In genomic region chr11:120645639-120646038, GRCh38 we compare ENCODE assay signal across 16 cellular contexts.
DNase-seq lines count a peak whose midpoint lies in the region; ATAC-seq and TF ChIP-seq lines count a peak whose summit lies in the region.
"Had no signal": no experiment of that assay in that cellular context is flagged by ENCODE, and none has a peak within 500 bp of the region (broad histone marks: within the 10 kb centered on the region; RNA-seq: fewer than 3 reads in every experiment).

No MANE protein-coding gene starts in this region.

- WGBS in spleen, 5 donors: 29 to 44% (median 32%) methylated on average over 12 of the region's 12 CpGs

- H3K4me3 ChIP-seq in spleen: peak overlapping the region in 1 of 8 donors; percentile 38
- H3K4me3 ChIP-seq: colonic mucosa, lower lobe of right lung had no signal

- H3K27me3 ChIP-seq in spleen (replicated peaks in 1 of 7): peaks cover 0 to 39% (median 0%) of the 10 kb centered on the region in 7 donors
- H3K27me3 ChIP-seq: colonic mucosa had no signal

- H3K36me3 ChIP-seq in spleen: no peaks in the 10 kb centered on the region
- H3K36me3 ChIP-seq: colonic mucosa, lower lobe of right lung had no signal

- intact Hi-C loops in spleen (cut with DNase I; ENCODE audit: low total_unique reads): no loop called here

- H3K9me3 ChIP-seq in spleen: no peaks in the 10 kb centered on the region
- H3K9me3 ChIP-seq: colonic mucosa, lower lobe of right lung had no signal

- DNase-seq in NCI-H1694 treated with DMSO at 0.1 percent for 48 hours (lab: John Stamatoyannopoulos, UW) (peak; percentile 4), NCI-H1694 (lab: John Stamatoyannopoulos, UW) (no peak), NCI-H524 treated with DMSO at 0.1 percent for 48 hours (lab: John Stamatoyannopoulos, UW) (peak; percentile 79), iPS DF 19.7 (ENCODE audit: low read depth, low spot score) (peak; percentile 88), spleen (peak; percentile 40), SKM-1 (lab: John Stamatoyannopoulos, UW; ENCODE audit: unreplicated experiment) (no peak), occipital lobe (lab: John Stamatoyannopoulos, UW) (no peak)
- DNase-seq: 8988T; activated naive CD4-positive, alpha-beta T cell treated with anti-CD3 and anti-CD28 coated beads, Interleukin-2, amount 50 U/mL, for 16 hours; colonic mucosa; DMS53; foreskin fibroblast; lower lobe of right lung; MM.1S; PC-3 had no signal

- no peak for TF ChIP-seq POLR2A in spleen (IDR thresholded peaks at IDR 0.05)

- H3K27ac ChIP-seq in spleen: no peak overlapping the region
- H3K27ac ChIP-seq: colonic mucosa, lower lobe of right lung had no signal

- ATAC-seq in HG02852 (IDR thresholded peaks at IDR 0.05; ENCODE audit: unreplicated experiment): no peak
- ATAC-seq: lower lobe of right lung, PC-3 had no signal

- no peak for TF ChIP-seq CTCF in spleen (IDR thresholded peaks at IDR 0.05 in 8 of 11, conservative IDR thresholded peaks at IDR 0.05 in 3 of 11)

- no peaks in the 10 kb centered on the region for H3K4me1 ChIP-seq in spleen
- H3K4me1 ChIP-seq: colonic mucosa, lower lobe of right lung had no signal

Comparison
In these comparisons a context has a peak if more than half of its experiments do, and no peak if none do; other contexts are left out.
1. DNase-seq: peak in NCI-H1694 treated with DMSO at 0.1 percent for 48 hours (single experiment), NCI-H524 treated with DMSO at 0.1 percent for 48 hours (single experiment), iPS DF 19.7 (single experiment) and spleen (single experiment); none in NCI-H1694 (single experiment), SKM-1 (single experiment) and occipital lobe (single experiment).